Comparison of ENCODE assay signal across 14 cellular contexts in the genomic region with DNA sequence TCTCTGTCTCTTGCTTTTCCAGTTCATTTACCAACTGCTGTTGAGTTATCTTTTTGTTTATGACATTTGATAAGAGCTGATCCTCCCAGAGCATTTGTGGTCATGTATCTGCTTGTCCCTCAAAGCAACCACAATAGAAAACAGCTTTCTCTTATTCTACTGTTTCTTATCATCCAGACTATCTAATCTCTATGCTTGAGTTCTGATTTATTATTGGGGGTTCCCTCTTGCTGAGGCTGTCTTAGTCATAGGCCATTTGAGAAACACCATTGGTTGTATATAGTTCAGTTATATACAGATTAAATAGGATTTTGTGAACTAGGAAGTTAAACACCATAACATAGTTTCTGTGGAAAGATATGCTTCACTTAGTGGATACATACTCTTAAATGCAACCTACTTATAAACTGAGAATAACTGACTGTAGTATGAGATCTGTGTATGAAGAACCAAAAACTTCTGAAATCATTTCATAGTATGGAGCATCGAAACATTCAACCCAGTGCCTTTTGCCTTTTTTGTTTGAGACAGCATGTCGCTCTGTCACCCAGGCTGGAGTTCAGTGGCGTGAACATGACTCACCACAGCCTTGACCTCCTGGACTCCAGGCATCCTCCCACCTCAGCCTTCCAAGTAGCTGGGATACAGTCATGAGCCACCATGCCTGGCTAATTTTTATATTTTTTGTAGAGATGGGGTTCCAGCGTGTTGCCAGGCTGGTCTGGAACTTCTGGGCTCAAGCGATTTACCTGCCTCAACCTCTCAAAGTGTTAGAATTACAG.
DNase-seq lines count a peak whose midpoint lies in the region; ATAC-seq, FAIRE-seq and TF ChIP-seq lines count a peak whose summit lies in the region.
"Had no signal": no experiment of that assay in that cellular context is flagged by ENCODE, and none has a peak within 500 bp of the region (broad histone marks: within the 10 kb centered on the region; RNA-seq: fewer than 3 reads in every experiment).

No MANE protein-coding gene starts in this region.

- H3K9ac ChIP-seq in BLaER1 (no peak overlapping the region), GM12878 (ENCODE audit: control insufficient read depth, insufficient read depth, low read length) (no peak overlapping the region)

- H4K20me1 ChIP-seq in BLaER1 (peaks cover 68% of the 10 kb centered on the region), GM12878 (ENCODE audit: control insufficient read depth, insufficient read depth) (no peaks in the 10 kb centered on the region)

- SMC1A ChIA-PET in GM12878 (lab: Charles Lee; ENCODE audit: uncharacterized antibody, unreplicated experiment): interaction anchor here (1.6 kb wide), 1 partner anchor 50 kb away, joined by 5 read pairs; no protein-coding TSS in a partner anchor

- H3K36me3 Mint-ChIP-seq in IgD-negative memory B cell (no peaks in the 10 kb centered on the region), memory B cell (peaks cover 5% of the 10 kb centered on the region)

- CTCF ChIA-PET in GM12878 (lab: Yijun Ruan, JAX): interaction anchor here (1.2 kb wide), 1 partner anchor 58 kb away, joined by 3 read pairs; no protein-coding TSS in a partner anchor

- TF ChIP-seq EP300 in GM12878 (IDR thresholded peaks at IDR 0.05; ENCODE audit: borderline replicate concordance in 1 of 2, control insufficient read depth in 1 of 2, low read depth in 2 of 2, low read length in 2 of 2): no peak

- H3K27me3 Mint-ChIP-seq in IgD-negative memory B cell (no peaks in the 10 kb centered on the region), memory B cell (no peaks in the 10 kb centered on the region)
- H3K27me3 Mint-ChIP-seq: activated CD4-positive, alpha-beta T cell treated with anti-CD3 and anti-CD28 coated beads, Interleukin-2, amount 10 ng/mL, durations not matched to agents 24 days and 14 days had no signal

- H3K9me3 Mint-ChIP-seq in IgD-negative memory B cell: no peaks in the 10 kb centered on the region
- no peaks in the 10 kb centered on the region for H3K9me3 Mint-ChIP-seq in memory B cell
- H3K9me3 Mint-ChIP-seq: activated CD4-positive, alpha-beta T cell treated with anti-CD3 and anti-CD28 coated beads, Interleukin-2, amount 10 ng/mL, durations not matched to agents 24 days and 14 days had no signal

- H3K27me3 ChIP-seq in BLaER1 (no peaks in the 10 kb centered on the region), GM12878 (replicated peaks in 1 of 2; ENCODE audit: control insufficient read depth in 2 of 2, insufficient read depth in 2 of 2, low read length in 1 of 2) (no peaks in the 10 kb centered on the region)
- H3K27me3 ChIP-seq: body of pancreas had no signal

- intact Hi-C loops in GM12878 (cut with micrococcal nuclease; ENCODE audit: unreplicated experiment): no loop called here

- DNase-seq in GM12878 (ENCODE audit: low read depth, low spot score) (no peak), memory B cell (ENCODE audit: low spot score in 2 of 2) (no peak), anterior cingulate cortex (lab: John Stamatoyannopoulos, UW) (no peak)
- no peak for DNase-seq in activated CD4-positive, alpha-beta T cell treated with anti-CD3 and anti-CD28 coated beads, Interleukin-2, amount 50 U/mL, for 4 hours
- DNase-seq: activated CD4-positive, alpha-beta T cell treated with anti-CD3 and anti-CD28 coated beads, Interleukin-2, amount 10 ng/mL, durations not matched to agents 24 days and 14 days; NCI-H1417 treated with DMSO at 0.1 percent for 48 hours; stimulated activated CD4-positive, alpha-beta T cell treated with anti-CD3 and anti-CD28 coated beads, Interleukin-15, amount 100 ng/mL, for 24 hours had no signal

- no peak for TF ChIP-seq RAD21 in GM12878 (IDR thresholded peaks at IDR 0.05; ENCODE audit: insufficient read depth, low read depth, low read length)

- H3K4me3 Mint-ChIP-seq in IgD-negative memory B cell: peak overlapping the region in 1 of 4 donors; percentile 18
- no peak overlapping the region for H3K4me3 Mint-ChIP-seq in memory B cell
- H3K4me3 Mint-ChIP-seq: activated CD4-positive, alpha-beta T cell treated with anti-CD3 and anti-CD28 coated beads, Interleukin-2, amount 10 ng/mL, durations not matched to agents 24 days and 14 days had no signal

- H3K4me2 ChIP-seq in BLaER1 (peak overlapping the region; percentile 3; the same call in 1 of the 2 replicates), GM12878 (ENCODE audit: control insufficient read depth, insufficient read depth) (no peak overlapping the region)

- POLR2A ChIA-PET in GM12878 (lab: Charles Lee): no interaction called here

- no peak for FAIRE-seq in GM12878 (lab: Jason Lieb, UNC)
- FAIRE-seq: frontal cortex, GM12892 had no signal

- H3K4me1 Mint-ChIP-seq in IgD-negative memory B cell: peaks cover 35 to 50% (median 44%) of the 10 kb centered on the region in 3 donors
- H3K4me1 Mint-ChIP-seq in memory B cell: peaks cover 51% of the 10 kb centered on the region

- H3K79me2 ChIP-seq in GM12878 (ENCODE audit: control insufficient read depth, insufficient read depth, low read length): no peaks in the 10 kb centered on the region

- ATAC-seq in GM12878 (peak; percentile 45), memory B cell (ENCODE audit: low read depth) (no peak), GM21515 (IDR thresholded peaks at IDR 0.05; ENCODE audit: unreplicated experiment) (no peak), HG03196 (IDR thresholded peaks at IDR 0.05; ENCODE audit: unreplicated experiment) (no peak)
- ATAC-seq: body of pancreas had no signal

- BruUV-seq in GM12878 (replicated peaks; lab: Mats Ljungman, UMichigan): no TSS peak

- H3K4me3 ChIP-seq in BLaER1 (no peak overlapping the region), GM12878 (no peak overlapping the region)
- H3K4me3 ChIP-seq: body of pancreas had no signal

- no peak overlapping the region for H3K27ac ChIP-seq in BLaER1
- H3K27ac ChIP-seq in GM12878 (ENCODE audit: control insufficient read depth, insufficient read depth): no peak overlapping the region
- H3K27ac ChIP-seq: body of pancreas had no signal

- RAD21 ChIA-PET in GM12878 (lab: Charles Lee; ENCODE audit: unreplicated experiment): interaction anchor here (1.6 kb wide), 1 partner anchor 74 kb away, joined by 3 read pairs; no protein-coding TSS in a partner anchor

- in situ Hi-C loops in GM12878 (cut with MboI): no loop called here

- peaks cover 37% of the 10 kb centered on the region for H3K36me3 ChIP-seq in BLaER1
- H3K36me3 ChIP-seq in GM12878 (ENCODE audit: control insufficient read depth in 2 of 2, insufficient read depth in 2 of 2, low read length in 1 of 2): no peaks in the 10 kb centered on the region

- peaks cover 9% of the 10 kb centered on the region; the same call in 1 of the 2 replicates for H3K9me3 ChIP-seq in BLaER1
- no peaks in the 10 kb centered on the region for H3K9me3 ChIP-seq in GM12878 (replicated peaks; ENCODE audit: control insufficient read depth, insufficient read depth, low read length)
- H3K9me3 ChIP-seq: body of pancreas had no signal

- H2AFZ ChIP-seq in GM12878 (ENCODE audit: control insufficient read depth, low read depth, low read length): no peak overlapping the region

- WGBS in GM12878 (ENCODE audit: insufficient coverage, insufficient replicate concordance, low lambda C conversion rate, missing lambda C conversion rate): 99% methylated on average over 5 of the region's 5 CpGs

- no peak for TF ChIP-seq POLR2A in GM12878 (IDR thresholded peaks at IDR 0.05; ENCODE audit: low read depth, low read length)

- H3K4me1 ChIP-seq in BLaER1 (peaks cover 41% of the 10 kb centered on the region), GM12878 (ENCODE audit: control insufficient read depth, insufficient read depth, low read length) (peaks cover 4% of the 10 kb centered on the region; the same call in 1 of the 2 replicates)

- no peak for TF ChIP-seq CTCF in GM12878 (IDR thresholded peaks at IDR 0.05 in 2 of 3, conservative IDR thresholded peaks at IDR 0.05 in 1 of 3; ENCODE audit: control insufficient read depth in 2 of 3, extremely low read depth in 1 of 3, insufficient read depth in 1 of 3, low read depth in 3 of 3, low read length in 3 of 3)

- peak overlapping the region; percentile 20 to 81 (median 68) for H3K27ac Mint-ChIP-seq in IgD-negative memory B cell
- H3K27ac Mint-ChIP-seq in memory B cell: peak overlapping the region; percentile 87
- H3K27ac Mint-ChIP-seq: activated CD4-positive, alpha-beta T cell treated with anti-CD3 and anti-CD28 coated beads, Interleukin-2, amount 10 ng/mL, durations not matched to agents 24 days and 14 days had no signal

TF ChIP-seq in GM12878, 131 proteins besides CTCF, POLR2A, EP300 and RAD21 (continues in another document):
- TF ChIP-seq, protein P1, sequence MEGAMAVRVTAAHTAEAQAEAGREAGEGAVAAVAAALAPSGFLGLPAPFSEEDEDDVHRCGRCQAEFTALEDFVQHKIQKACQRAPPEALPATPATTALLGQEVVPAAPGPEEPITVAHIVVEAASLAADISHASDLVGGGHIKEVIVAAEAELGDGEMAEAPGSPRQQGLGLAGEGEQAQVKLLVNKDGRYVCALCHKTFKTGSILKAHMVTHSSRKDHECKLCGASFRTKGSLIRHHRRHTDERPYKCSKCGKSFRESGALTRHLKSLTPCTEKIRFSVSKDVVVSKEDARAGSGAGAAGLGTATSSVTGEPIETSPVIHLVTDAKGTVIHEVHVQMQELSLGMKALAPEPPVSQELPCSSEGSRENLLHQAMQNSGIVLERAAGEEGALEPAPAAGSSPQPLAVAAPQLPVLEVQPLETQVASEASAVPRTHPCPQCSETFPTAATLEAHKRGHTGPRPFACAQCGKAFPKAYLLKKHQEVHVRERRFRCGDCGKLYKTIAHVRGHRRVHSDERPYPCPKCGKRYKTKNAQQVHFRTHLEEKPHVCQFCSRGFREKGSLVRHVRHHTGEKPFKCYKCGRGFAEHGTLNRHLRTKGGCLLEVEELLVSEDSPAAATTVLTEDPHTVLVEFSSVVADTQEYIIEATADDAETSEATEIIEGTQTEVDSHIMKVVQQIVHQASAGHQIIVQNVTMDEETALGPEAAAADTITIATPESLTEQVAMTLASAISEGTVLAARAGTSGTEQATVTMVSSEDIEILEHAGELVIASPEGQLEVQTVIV (IDR thresholded peaks at IDR 0.05; ENCODE audit: borderline replicate concordance, partially characterized antibody): no peak
